9 cellular contexts compared by ENCODE assay signal in the genomic region with DNA sequence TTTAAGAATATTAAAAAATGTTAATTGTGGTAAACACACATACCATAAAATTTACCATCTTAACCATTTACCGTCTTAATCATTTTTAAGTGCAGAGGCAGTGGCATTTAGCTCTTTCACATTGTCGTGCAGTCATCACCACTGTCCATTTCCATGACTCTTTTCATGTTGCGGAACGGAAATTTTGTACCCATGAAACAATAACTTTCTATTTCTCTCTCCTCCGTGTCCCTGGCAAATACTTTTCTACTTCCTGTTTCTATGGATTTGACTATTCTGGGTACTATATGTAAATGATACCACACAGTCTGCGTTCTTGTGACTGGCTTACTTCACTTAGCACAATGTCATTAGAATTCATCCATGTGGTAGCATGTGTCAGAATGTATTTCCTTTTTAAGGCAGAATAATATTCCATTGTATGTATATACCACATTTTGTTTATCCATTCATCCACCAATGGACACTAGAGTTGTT. TPM values are rescaled to one million over a fixed set of nuclear protein-coding genes. Genes with fewer than 3 reads are reported as not detected.
DNase-seq lines count a peak whose midpoint lies in the region; ATAC-seq, FAIRE-seq and TF ChIP-seq lines count a peak whose summit lies in the region.
"Had no signal": no experiment of that assay in that cellular context is flagged by ENCODE, and none has a peak within 500 bp of the region (broad histone marks: within the 10 kb centered on the region; RNA-seq: fewer than 3 reads in every experiment).

No MANE protein-coding gene starts in this region.

- H3K27ac ChIP-seq in HCT116 (ENCODE audit: low read depth, low read length) (no peak overlapping the region), Panc1 (ENCODE audit: low read length) (peak overlapping the region; percentile 76), keratinocyte (ENCODE audit: control insufficient read depth, insufficient read depth, low read length) (peak overlapping the region; percentile 78), SJCRH30 (no peak overlapping the region), Peyer's patch (peak overlapping the region in 2 of 4 donors; percentile 6 to 68)

- TF ChIP-seq POLR2A in HCT116 (IDR thresholded peaks at IDR 0.05; ENCODE audit: borderline replicate concordance, extremely low read depth, insufficient read depth, insufficient read length), result no peak
- TF ChIP-seq POLR2A in Peyer's patch (IDR thresholded peaks at IDR 0.05), result no peak

- dilution Hi-C loops in keratinocyte (cut with MboI; ENCODE audit: extremely low pct_ligation_motif_present, low sequenced_read_pairs), result no loop called here

- no peaks in the 10 kb centered on the region for H3K9me1 ChIP-seq in keratinocyte (ENCODE audit: control insufficient read depth, extremely low read depth, insufficient read depth, low read length)

- H3K36me3 ChIP-seq in HCT116 (ENCODE audit: control insufficient read depth in 1 of 2, insufficient read depth in 2 of 2, low read length in 2 of 2) (no peaks in the 10 kb centered on the region), Panc1 (ENCODE audit: control insufficient read depth, insufficient read depth, low read length) (no peaks in the 10 kb centered on the region), keratinocyte (ENCODE audit: control insufficient read depth in 2 of 2, extremely low read depth in 1 of 2, insufficient read depth in 2 of 2, low read length in 2 of 2) (no peaks in the 10 kb centered on the region), SJCRH30 (no peaks in the 10 kb centered on the region), Peyer's patch (no peaks in the 10 kb centered on the region)

- no peak for ATAC-seq in HCT116
- ATAC-seq in Panc1, result no peak

- H3K4me2 ChIP-seq in HCT116 (ENCODE audit: low read length), result peak overlapping the region; percentile 57; the same call in 1 of the 2 replicates
- H3K4me2 ChIP-seq in keratinocyte (ENCODE audit: control insufficient read depth, extremely low read depth, insufficient read depth, low read depth, low read length), result peak overlapping the region; percentile 66

- DNase-seq in GM13976 (ENCODE audit: low spot score), result peak; percentile 52
- no peak for DNase-seq in HCT116 (ENCODE audit: low read depth, low spot score)
- DNase-seq in Panc1 (ENCODE audit: low read depth, low spot score), result no peak
- DNase-seq in keratinocyte (ENCODE audit: low read depth, low spot score), result no peak
- DNase-seq in NCI-H226, result no peak
- DNase-seq in NCI-H2081 treated with DMSO at 0.1 percent for 48 hours (lab: John Stamatoyannopoulos, UW), result no peak
- no peak for DNase-seq in SJCRH30
- DNase-seq in Peyer's patch, result no peak

- FAIRE-seq in keratinocyte (lab: Jason Lieb, UNC), result no peak
- FAIRE-seq: bronchial epithelial cell had no signal

- no peak overlapping the region for H2AFZ ChIP-seq in HCT116 (ENCODE audit: low read depth, low read length, poor library complexity, severe bottlenecking)
- H2AFZ ChIP-seq in keratinocyte (ENCODE audit: control insufficient read depth, low read length), result no peak overlapping the region

- TF ChIP-seq CTCF in GM13976 (IDR thresholded peaks at IDR 0.05; ENCODE audit: borderline replicate concordance, control extremely low read depth, extremely low read depth, insufficient read depth, missing control alignments), result no peak
- TF ChIP-seq CTCF in HCT116 (IDR thresholded peaks at IDR 0.05 in 2 of 3, conservative IDR thresholded peaks at IDR 0.05 in 1 of 3; ENCODE audit: borderline replicate concordance in 1 of 3, insufficient read depth in 1 of 3, low read depth in 2 of 3, low read length in 2 of 3), result no peak
- TF ChIP-seq CTCF in Panc1 (IDR thresholded peaks at IDR 0.05), result no peak
- TF ChIP-seq CTCF in keratinocyte (optimal IDR thresholded peaks at IDR 0.05 in 1 of 3, IDR thresholded peaks at IDR 0.05 in 1 of 3, conservative IDR thresholded peaks at IDR 0.05 in 1 of 3; ENCODE audit: extremely low read depth in 1 of 3, insufficient read depth in 2 of 3, low read length in 3 of 3), result no peak
- TF ChIP-seq CTCF in Peyer's patch (IDR thresholded peaks at IDR 0.05), result no peak

- H3K4me1 ChIP-seq in HCT116 (ENCODE audit: control insufficient read depth in 1 of 2, insufficient read depth in 2 of 2, low read length in 2 of 2) (peaks cover 45 to 68% of the 10 kb centered on the region in 2 experiments), Panc1 (ENCODE audit: control insufficient read depth, insufficient read depth, low read length) (peaks cover 68% of the 10 kb centered on the region), keratinocyte (ENCODE audit: control insufficient read depth, extremely low read depth, insufficient read depth, low read length) (peaks cover 54% of the 10 kb centered on the region), SJCRH30 (peaks cover 33% of the 10 kb centered on the region), Peyer's patch (peaks cover 0 to 19% (median 4%) of the 10 kb centered on the region in 4 donors)

- CTCF ChIA-PET in HCT116 (lab: Charles Lee) (no interaction called here), Panc1 (lab: Charles Lee) (no interaction called here)

- peaks cover 94% of the 10 kb centered on the region for H3K79me2 ChIP-seq in HCT116 (ENCODE audit: insufficient read depth, low read length)
- peaks cover 95% of the 10 kb centered on the region for H3K79me2 ChIP-seq in keratinocyte (ENCODE audit: control insufficient read depth, insufficient read depth, low read length)

- H3K27me3 ChIP-seq in HCT116 (ENCODE audit: insufficient read depth, low read length) (no peaks in the 10 kb centered on the region), Panc1 (ENCODE audit: control insufficient read depth, insufficient read depth, low read length) (no peaks in the 10 kb centered on the region), keratinocyte (ENCODE audit: control insufficient read depth, extremely low read depth, insufficient read depth, low read length) (no peaks in the 10 kb centered on the region), SJCRH30 (no peaks in the 10 kb centered on the region), Peyer's patch (no peaks in the 10 kb centered on the region)

- H3K9me3 ChIP-seq in HCT116 (ENCODE audit: control insufficient read depth in 1 of 2, insufficient read depth in 1 of 2, low read depth in 1 of 2, low read length in 2 of 2) (no peaks in the 10 kb centered on the region), Panc1 (ENCODE audit: control insufficient read depth, insufficient read depth, low read depth, low read length) (no peaks in the 10 kb centered on the region), keratinocyte (ENCODE audit: control insufficient read depth, low read depth, low read length) (no peaks in the 10 kb centered on the region), SJCRH30 (replicated peaks) (no peaks in the 10 kb centered on the region), Peyer's patch (no peaks in the 10 kb centered on the region)

- in situ Hi-C loops in GM13976 (cut with MboI; ENCODE audit: low sequenced_read_pairs, unreplicated experiment) (loop anchor here (10.0 kb wide), 1 partner anchor 46 kb away; no protein-coding TSS in a partner anchor), Panc1 (cut with HindIII; ENCODE audit: low pct_unique_long_range_greater_than_20kb, low sequenced_read_pairs) (no loop called here)

- no peaks in the 10 kb centered on the region for H3K9me2 ChIP-seq in HCT116 (ENCODE audit: insufficient read depth)

- intact Hi-C loops in HCT116 (cut with micrococcal nuclease) (no loop called here), Panc1 (cut with micrococcal nuclease; ENCODE audit: unreplicated experiment) (no loop called here)

- BruUV-seq in HCT116 (replicated peaks; lab: Mats Ljungman, UMichigan) (no TSS peak), Panc1 (replicated peaks; lab: Mats Ljungman, UMichigan) (no TSS peak)

- RAD21 ChIA-PET in HCT116 (lab: Charles Lee; ENCODE audit: low non-redundant PET in 1 of 2, low total read pairs in 2 of 2, uncharacterized antibody in 2 of 2, unreplicated experiment in 2 of 2), result no interaction called here

- H3K4me3 ChIP-seq in HCT116 (replicated peaks in 1 of 2; ENCODE audit: low read depth in 1 of 2, low read length in 2 of 2) (no peak overlapping the region), Panc1 (ENCODE audit: low read depth in 2 of 2, low read length in 2 of 2) (no peak overlapping the region), keratinocyte (ENCODE audit: control insufficient read depth in 2 of 3, extremely low read depth in 1 of 3, insufficient read depth in 2 of 3, low read depth in 1 of 3, low read length in 3 of 3) (no peak overlapping the region), SJCRH30 (no peak overlapping the region), Peyer's patch (no peak overlapping the region)

- H3K9ac ChIP-seq in HCT116 (ENCODE audit: low read length) (no peak overlapping the region), keratinocyte (ENCODE audit: control insufficient read depth, extremely low read depth, insufficient read depth, low read length) (no peak overlapping the region)

- POLR2A ChIA-PET in HCT116 (lab: Charles Lee), result no interaction called here
- POLR2A ChIA-PET in Panc1 (lab: Charles Lee), result no interaction called here

- TF ChIP-seq RAD21 in HCT116 (IDR thresholded peaks at IDR 0.05; ENCODE audit: low read depth), result no peak

- H4K20me1 ChIP-seq in HCT116 (ENCODE audit: insufficient read depth) (no peaks in the 10 kb centered on the region), keratinocyte (ENCODE audit: control insufficient read depth, extremely low read depth, insufficient read depth, low read length) (no peaks in the 10 kb centered on the region)

TF ChIP-seq in HCT116, 20 proteins besides CTCF, POLR2A, EP300 and RAD21 (continues in another document):
- no peak for TF ChIP-seq ZFX (IDR thresholded peaks at IDR 0.05)
- no peak for TF ChIP-seq EZH2 (IDR thresholded peaks at IDR 0.05)
- no peak for TF ChIP-seq YY1 (IDR thresholded peaks at IDR 0.05; ENCODE audit: extremely low read depth, insufficient replicate concordance, low read depth, low read length)
- no peak for TF ChIP-seq ZNF274 (IDR thresholded peaks at IDR 0.05; ENCODE audit: low read depth, low read length)
- TF ChIP-seq FOSL1 (IDR thresholded peaks at IDR 0.05; ENCODE audit: low read depth), result no peak
- TF ChIP-seq SIN3A (IDR thresholded peaks at IDR 0.05; ENCODE audit: low read depth), result no peak
- no peak for TF ChIP-seq TCF7L2 (IDR thresholded peaks at IDR 0.05; ENCODE audit: borderline replicate concordance, extremely low read depth, insufficient read depth, insufficient read length)

RNA-seq across cellular contexts. Expression of gene AKAP13, which starts 27.9 kb away (rescaled TPM):
- total RNA-seq in HCT116 (2021; ENCODE audit: unreplicated experiment), result 43.1 TPM
- polyA plus RNA-seq in HCT116 (2012), result 21.5 and 25.3 TPM in 2 replicates
- total RNA-seq in Panc1 (2021; ENCODE audit: unreplicated experiment), result 94.2 TPM
- 45.1 TPM for polyA plus RNA-seq in Panc1 (2012; ENCODE audit: insufficient read length)
- 8.4 to 17.0 TPM (median 16.7 TPM) in 3 replicates for polyA plus RNA-seq in keratinocyte
- 156 TPM for polyA plus RNA-seq in keratinocyte (2011; ENCODE audit: low read depth)
- polyA plus RNA-seq in keratinocyte (2011; cell fraction: cytosol; rRNA removed), result 8.4 and 9.5 TPM in 2 replicates
- polyA plus RNA-seq in keratinocyte (2011; cell fraction: nucleus; rRNA removed), result 59.3 and 73.1 TPM in 2 replicates
- 17.9 and 38.7 TPM in 2 replicates for polyA plus RNA-seq in keratinocyte (2012; ENCODE audit: low replicate concordance)
- polyA minus RNA-seq in keratinocyte, result 53.0 to 98.1 TPM (median 93.5 TPM) in 3 replicates
- polyA minus RNA-seq in keratinocyte (2011; cell fraction: cytosol; rRNA and poly(A)+ RNA removed), result 21.5 TPM
- 110 and 218 TPM in 2 replicates for polyA minus RNA-seq in keratinocyte (2011; cell fraction: nucleus; rRNA and poly(A)+ RNA removed)
- 67.3 and 75.3 TPM in 2 replicates for total RNA-seq in SJCRH30 (2014; rRNA removed; shearing (Covaris generic))
- total RNA-seq in Peyer's patch, result 100 to 1,000 TPM; 166 to 742 (median 242) TPM

Comparison
In these comparisons a context has a peak if more than half of its experiments do, and no peak if none do; other contexts are left out.
1. H3K27ac ChIP-seq: peak in Panc1 (single experiment) and keratinocyte (single experiment); none in HCT116 (single experiment) and SJCRH30 (single experiment).